ENCODE assay signal across 10 cellular contexts in genomic region chr1:168180148-168180524, GRCh38. TPM values are rescaled to one million over a fixed set of nuclear protein-coding genes. Genes with fewer than 3 reads are reported as not detected.
DNase-seq lines count a peak whose midpoint lies in the region; ATAC-seq and TF ChIP-seq lines count a peak whose summit lies in the region.
"Had no signal": no experiment of that assay in that cellular context is flagged by ENCODE, and none has a peak within 500 bp of the region (broad histone marks: within the 10 kb centered on the region; RNA-seq: fewer than 3 reads in every experiment).

No MANE protein-coding gene starts in this region.

- POLR2A ChIA-PET in activated CD4-positive, alpha-beta memory T cell treated with anti-CD3 and anti-CD28 coated beads for 36 hours (lab: Charles Lee) = interaction anchor here (1.0 to 2.5 kb wide), 3 partner anchors 46 to 49 kb away, joined by 4 to 13 read pairs (median 5); partner anchors contain the start of gene SFT2D2
- POLR2A ChIA-PET in activated CD4-positive, alpha-beta memory T cell treated with anti-CD3 and anti-CD28 coated beads, Interleukin-2, amount 10 ng/mL, durations not matched to agents 7 days and 5 days (lab: Charles Lee) = interaction anchor here (0.7 to 2.5 kb wide), 5 partner anchors 46 to 1615 kb away, joined by 3 to 30 read pairs (median 4); partner anchors contain the start of genes METTL18 and SFT2D2

- H3K27ac ChIP-seq in tibial nerve = peak overlapping the region in 3 of 4 donors; percentile 91 to 96 (median 94)

- 35 to 37% methylated on average over 2 of the region's 2 CpGs for WGBS in tibial nerve, 2 donors

- H3K36me3 Mint-ChIP-seq in activated CD4-positive, alpha-beta memory T cell treated with anti-CD3 and anti-CD28 coated beads for 36 hours = peaks cover 6% of the 10 kb centered on the region
- peaks cover 12% of the 10 kb centered on the region for H3K36me3 Mint-ChIP-seq in activated CD4-positive, alpha-beta memory T cell treated with anti-CD3 and anti-CD28 coated beads, Interleukin-2, amount 10 ng/mL, durations not matched to agents 7 days and 5 days (ENCODE audit: low read depth)
- H3K36me3 Mint-ChIP-seq in T-helper 17 cell (ENCODE audit: low read depth) = no peaks in the 10 kb centered on the region

- H3K27ac Mint-ChIP-seq in activated CD4-positive, alpha-beta memory T cell treated with anti-CD3 and anti-CD28 coated beads for 36 hours = no peak overlapping the region
- no peak overlapping the region for H3K27ac Mint-ChIP-seq in activated CD4-positive, alpha-beta memory T cell treated with anti-CD3 and anti-CD28 coated beads, Interleukin-2, amount 10 ng/mL, durations not matched to agents 7 days and 5 days
- H3K27ac Mint-ChIP-seq in T-helper 17 cell = no peak overlapping the region

- no peaks in the 10 kb centered on the region for H3K27me3 ChIP-seq in tibial nerve

- H3K36me3 ChIP-seq in tibial nerve = peaks cover 0 to 2% (median 0%) of the 10 kb centered on the region in 3 donors

- no peaks in the 10 kb centered on the region for H3K9me3 Mint-ChIP-seq in activated CD4-positive, alpha-beta memory T cell treated with anti-CD3 and anti-CD28 coated beads for 36 hours
- H3K9me3 Mint-ChIP-seq in activated CD4-positive, alpha-beta memory T cell treated with anti-CD3 and anti-CD28 coated beads, Interleukin-2, amount 10 ng/mL, durations not matched to agents 7 days and 5 days = no peaks in the 10 kb centered on the region
- H3K9me3 Mint-ChIP-seq: central memory CD8-positive, alpha-beta T cell had no signal

- H3K27me3 Mint-ChIP-seq in activated CD4-positive, alpha-beta memory T cell treated with anti-CD3 and anti-CD28 coated beads for 36 hours = no peaks in the 10 kb centered on the region
- no peaks in the 10 kb centered on the region for H3K27me3 Mint-ChIP-seq in activated CD4-positive, alpha-beta memory T cell treated with anti-CD3 and anti-CD28 coated beads, Interleukin-2, amount 10 ng/mL, durations not matched to agents 7 days and 5 days
- peaks cover 1% of the 10 kb centered on the region for H3K27me3 Mint-ChIP-seq in T-helper 17 cell

- intact Hi-C loops in activated CD4-positive, alpha-beta memory T cell treated with anti-CD3 and anti-CD28 coated beads for 36 hours (cut with micrococcal nuclease) = no loop called here

- no peak for TF ChIP-seq EP300 in tibial nerve (IDR thresholded peaks at IDR 0.05)

- ATAC-seq in T-helper 17 cell = no peak

- CTCF ChIA-PET in activated CD4-positive, alpha-beta memory T cell treated with anti-CD3 and anti-CD28 coated beads for 36 hours (lab: Charles Lee) = interaction anchor here (0.8 to 2.8 kb wide), 6 partner anchors 55 to 163 kb away, joined by 3 to 13 read pairs (median 3); no protein-coding TSS in a partner anchor
- CTCF ChIA-PET in activated CD4-positive, alpha-beta memory T cell treated with anti-CD3 and anti-CD28 coated beads, Interleukin-2, amount 10 ng/mL, durations not matched to agents 7 days and 5 days (lab: Charles Lee) = interaction anchor here (0.7 to 2.9 kb wide), 2 partner anchors 9 to 55 kb away, joined by 4 to 10 read pairs; no protein-coding TSS in a partner anchor

- H3K9me3 ChIP-seq in tibial nerve = no peaks in the 10 kb centered on the region
- no peaks in the 10 kb centered on the region for H3K9me3 ChIP-seq in T-helper 17 cell (ENCODE audit: control insufficient read depth, low read length, poor library complexity, severe bottlenecking)

- TF ChIP-seq POLR2A in tibial nerve (IDR thresholded peaks at IDR 0.05) = no peak

- no peak for TF ChIP-seq CTCF in WI38 (IDR thresholded peaks at IDR 0.05; ENCODE audit: low read depth, low read length)
- no peak for TF ChIP-seq CTCF in tibial nerve (IDR thresholded peaks at IDR 0.05)

- H3K4me3 ChIP-seq in WI38 (ENCODE audit: low read depth, low read length) (peak overlapping the region; percentile 98), tibial nerve (peak overlapping the region; percentile 67 to 90 (median 79))

- H3K4me1 Mint-ChIP-seq in activated CD4-positive, alpha-beta memory T cell treated with anti-CD3 and anti-CD28 coated beads for 36 hours (ENCODE audit: low read depth) = peaks cover 11% of the 10 kb centered on the region
- peaks cover 15% of the 10 kb centered on the region for H3K4me1 Mint-ChIP-seq in activated CD4-positive, alpha-beta memory T cell treated with anti-CD3 and anti-CD28 coated beads, Interleukin-2, amount 10 ng/mL, durations not matched to agents 7 days and 5 days
- H3K4me1 Mint-ChIP-seq in T-helper 17 cell = peaks cover 3% of the 10 kb centered on the region

- H3K4me1 ChIP-seq in tibial nerve = peaks cover 0 to 31% (median 6%) of the 10 kb centered on the region in 4 donors

- H3K4me3 Mint-ChIP-seq in activated CD4-positive, alpha-beta memory T cell treated with anti-CD3 and anti-CD28 coated beads for 36 hours = no peak overlapping the region
- no peak overlapping the region for H3K4me3 Mint-ChIP-seq in activated CD4-positive, alpha-beta memory T cell treated with anti-CD3 and anti-CD28 coated beads, Interleukin-2, amount 10 ng/mL, durations not matched to agents 7 days and 5 days
- no peak overlapping the region for H3K4me3 Mint-ChIP-seq in T-helper 17 cell
- H3K4me3 Mint-ChIP-seq: central memory CD8-positive, alpha-beta T cell had no signal

- DNase-seq in activated CD4-positive, alpha-beta memory T cell treated with anti-CD3 and anti-CD28 coated beads for 36 hours = peak; percentile 16
- DNase-seq in activated CD4-positive, alpha-beta memory T cell treated with anti-CD3 and anti-CD28 coated beads, Interleukin-2, amount 10 ng/mL, durations not matched to agents 7 days and 5 days = no peak
- DNase-seq in kidney glomerular epithelial cell (lab: John Stamatoyannopoulos, UW) (peak; percentile 5), tibial nerve (ENCODE audit: low spot score in 2 of 2) (no peak), DMS114 treated with DMSO at 0.1 percent for 48 hours (lab: John Stamatoyannopoulos, UW; ENCODE audit: unreplicated experiment) (no peak), T-helper 17 cell (no peak)
- no peak for DNase-seq in activated CD8-positive, alpha-beta memory T cell treated with anti-CD3 and anti-CD28 coated beads for 24 hours
- DNase-seq: stimulated activated CD4-positive, alpha-beta T cell treated with anti-CD3 and anti-CD28 coated beads, Interleukin-2, amount 100 ng/mL, for 48 hours had no signal

RNA-seq across cellular contexts. Expression of gene TIPRL, which starts 1.4 kb away (rescaled TPM):
- total RNA-seq in activated CD4-positive, alpha-beta memory T cell treated with anti-CD3 and anti-CD28 coated beads for 36 hours = 10 to 100 TPM; 51.1 to 54.2 TPM
- total RNA-seq in activated CD4-positive, alpha-beta memory T cell treated with anti-CD3 and anti-CD28 coated beads, Interleukin-2, amount 10 ng/mL, durations not matched to agents 7 days and 5 days = 10 to 100 TPM; 47.1 to 48.4 TPM
- total RNA-seq in tibial nerve (10 to 100 TPM; 16.5 to 25.3 (median 20.6) TPM), T-helper 17 cell (10 to 100 TPM; 17.5 to 22.6 TPM)

RNA-seq across cellular contexts. Expression of gene GPR161, which starts 43.4 kb away (rescaled TPM):
- under 1 TPM; 0.88 to 0.97 TPM for total RNA-seq in activated CD4-positive, alpha-beta memory T cell treated with anti-CD3 and anti-CD28 coated beads for 36 hours
- under 1 TPM; 0.65 to 0.85 TPM for total RNA-seq in activated CD4-positive, alpha-beta memory T cell treated with anti-CD3 and anti-CD28 coated beads, Interleukin-2, amount 10 ng/mL, durations not matched to agents 7 days and 5 days
- total RNA-seq in tibial nerve (1 to 10 TPM; 2.7 to 9.0 (median 6.6) TPM), T-helper 17 cell (under 1 TPM; 0.02 to 0.13 TPM)

RNA-seq across cellular contexts. Expression of gene SFT2D2, which starts 45.7 kb away (rescaled TPM):
- total RNA-seq in activated CD4-positive, alpha-beta memory T cell treated with anti-CD3 and anti-CD28 coated beads for 36 hours = 10 to 100 TPM; 52.3 to 52.9 TPM
- total RNA-seq in activated CD4-positive, alpha-beta memory T cell treated with anti-CD3 and anti-CD28 coated beads, Interleukin-2, amount 10 ng/mL, durations not matched to agents 7 days and 5 days = 10 to 100 TPM; 65.6 to 72.1 TPM
- total RNA-seq in tibial nerve (10 to 100 TPM; 34.5 to 43.8 (median 42.2) TPM), T-helper 17 cell (10 to 100 TPM; 62.9 to 63.9 TPM)

Comparison
In these comparisons a context has a peak if more than half of its experiments do, and no peak if none do; other contexts are left out.
1. DNase-seq: peak in activated CD4-positive, alpha-beta memory T cell treated with anti-CD3 and anti-CD28 coated beads for 36 hours (single experiment) and kidney glomerular epithelial cell (single experiment); none in activated CD4-positive, alpha-beta memory T cell treated with anti-CD3 and anti-CD28 coated beads, Interleukin-2, amount 10 ng/mL, durations not matched to agents 7 days and 5 days (single experiment), tibial nerve (0 of 2), activated CD8-positive, alpha-beta memory T cell treated with anti-CD3 and anti-CD28 coated beads for 24 hours (single experiment), DMS114 treated with DMSO at 0.1 percent for 48 hours (single experiment) and T-helper 17 cell (0 of 3).